Comparison of ENCODE assay signal across 12 cellular contexts in the genomic region with DNA sequence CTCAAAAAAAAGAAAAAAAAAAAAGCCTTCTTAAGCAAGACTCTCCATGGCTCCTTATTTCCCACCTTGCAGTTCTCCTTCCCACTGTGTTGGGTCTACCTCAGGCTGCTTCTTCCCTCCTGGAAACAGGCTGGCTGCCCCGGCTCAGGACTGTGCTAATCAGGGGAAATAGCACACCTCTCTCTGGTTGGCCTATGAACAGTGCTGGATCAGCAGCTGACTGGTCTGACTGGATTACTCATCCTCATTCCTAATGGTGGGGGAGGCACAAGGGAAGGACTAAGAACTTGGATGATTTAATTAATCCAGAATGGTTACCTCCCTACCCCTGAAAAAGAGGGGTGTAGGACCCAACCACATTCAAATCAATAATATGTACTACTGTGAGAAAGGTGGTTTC. TPM values are rescaled to one million over a fixed set of nuclear protein-coding genes. Genes with fewer than 3 reads are reported as not detected.
DNase-seq lines count a peak whose midpoint lies in the region; ATAC-seq and TF ChIP-seq lines count a peak whose summit lies in the region.
"Had no signal": no experiment of that assay in that cellular context is flagged by ENCODE, and none has a peak within 500 bp of the region (broad histone marks: within the 10 kb centered on the region; RNA-seq: fewer than 3 reads in every experiment).

No MANE protein-coding gene starts in this region.

- DNase-seq in H4 (ENCODE audit: low spot score) (peak; percentile 54), fibroblast of mammary gland (ENCODE audit: low read depth) (peak; percentile 81), retinal pigment epithelial cell (ENCODE audit: low read depth) (peak; percentile 80), NCI-H345 (lab: John Stamatoyannopoulos, UW) (no peak)
- DNase-seq: cerebellar nuclear complex; hypothalamus; natural killer cell; stimulated activated naive CD4-positive, alpha-beta T cell had no signal

- H3K4me3 ChIP-seq in fibroblast of mammary gland (ENCODE audit: control insufficient read depth, low read depth, low read length) (no peak overlapping the region), retinal pigment epithelial cell (ENCODE audit: low read length) (no peak overlapping the region)

- TF ChIP-seq CTCF in fibroblast of mammary gland (conservative IDR thresholded peaks at IDR 0.05; ENCODE audit: control insufficient read depth, insufficient read depth, low read depth, low read length) (no peak), retinal pigment epithelial cell (conservative IDR thresholded peaks at IDR 0.05; ENCODE audit: low read depth, low read length) (no peak)

- peak; percentile 48 for ATAC-seq in SK-N-SH treated with all-trans-retinoic acid at 6 μM for 48 hours
- ATAC-seq in HG03521 (IDR thresholded peaks at IDR 0.05; ENCODE audit: unreplicated experiment) = no peak
- ATAC-seq in HG03280 (IDR thresholded peaks at IDR 0.05; ENCODE audit: unreplicated experiment) = no peak
- no peak for ATAC-seq in GM19395 (IDR thresholded peaks at IDR 0.05; ENCODE audit: unreplicated experiment)
- ATAC-seq: natural killer cell had no signal

TF ChIP-seq in SK-N-SH treated with all-trans-retinoic acid at 6 μM for 48 hours, 23 proteins besides CTCF, POLR2A, EP300 and RAD21:
- TF ChIP-seq, protein P1, sequence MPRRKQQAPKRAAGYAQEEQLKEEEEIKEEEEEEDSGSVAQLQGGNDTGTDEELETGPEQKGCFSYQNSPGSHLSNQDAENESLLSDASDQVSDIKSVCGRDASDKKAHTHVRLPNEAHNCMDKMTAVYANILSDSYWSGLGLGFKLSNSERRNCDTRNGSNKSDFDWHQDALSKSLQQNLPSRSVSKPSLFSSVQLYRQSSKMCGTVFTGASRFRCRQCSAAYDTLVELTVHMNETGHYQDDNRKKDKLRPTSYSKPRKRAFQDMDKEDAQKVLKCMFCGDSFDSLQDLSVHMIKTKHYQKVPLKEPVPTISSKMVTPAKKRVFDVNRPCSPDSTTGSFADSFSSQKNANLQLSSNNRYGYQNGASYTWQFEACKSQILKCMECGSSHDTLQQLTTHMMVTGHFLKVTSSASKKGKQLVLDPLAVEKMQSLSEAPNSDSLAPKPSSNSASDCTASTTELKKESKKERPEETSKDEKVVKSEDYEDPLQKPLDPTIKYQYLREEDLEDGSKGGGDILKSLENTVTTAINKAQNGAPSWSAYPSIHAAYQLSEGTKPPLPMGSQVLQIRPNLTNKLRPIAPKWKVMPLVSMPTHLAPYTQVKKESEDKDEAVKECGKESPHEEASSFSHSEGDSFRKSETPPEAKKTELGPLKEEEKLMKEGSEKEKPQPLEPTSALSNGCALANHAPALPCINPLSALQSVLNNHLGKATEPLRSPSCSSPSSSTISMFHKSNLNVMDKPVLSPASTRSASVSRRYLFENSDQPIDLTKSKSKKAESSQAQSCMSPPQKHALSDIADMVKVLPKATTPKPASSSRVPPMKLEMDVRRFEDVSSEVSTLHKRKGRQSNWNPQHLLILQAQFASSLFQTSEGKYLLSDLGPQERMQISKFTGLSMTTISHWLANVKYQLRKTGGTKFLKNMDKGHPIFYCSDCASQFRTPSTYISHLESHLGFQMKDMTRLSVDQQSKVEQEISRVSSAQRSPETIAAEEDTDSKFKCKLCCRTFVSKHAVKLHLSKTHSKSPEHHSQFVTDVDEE (CRISPR knock-in tag; IDR thresholded peaks at IDR 0.05) = no peak
- no peak for TF ChIP-seq ESRRG (CRISPR knock-in tag; IDR thresholded peaks at IDR 0.05)
- no peak for TF ChIP-seq TCF4 (CRISPR knock-in tag; IDR thresholded peaks at IDR 0.05; ENCODE audit: borderline replicate concordance)
- TF ChIP-seq ZFP30 (CRISPR knock-in tag; IDR thresholded peaks at IDR 0.05) = no peak
- TF ChIP-seq, protein P2, sequence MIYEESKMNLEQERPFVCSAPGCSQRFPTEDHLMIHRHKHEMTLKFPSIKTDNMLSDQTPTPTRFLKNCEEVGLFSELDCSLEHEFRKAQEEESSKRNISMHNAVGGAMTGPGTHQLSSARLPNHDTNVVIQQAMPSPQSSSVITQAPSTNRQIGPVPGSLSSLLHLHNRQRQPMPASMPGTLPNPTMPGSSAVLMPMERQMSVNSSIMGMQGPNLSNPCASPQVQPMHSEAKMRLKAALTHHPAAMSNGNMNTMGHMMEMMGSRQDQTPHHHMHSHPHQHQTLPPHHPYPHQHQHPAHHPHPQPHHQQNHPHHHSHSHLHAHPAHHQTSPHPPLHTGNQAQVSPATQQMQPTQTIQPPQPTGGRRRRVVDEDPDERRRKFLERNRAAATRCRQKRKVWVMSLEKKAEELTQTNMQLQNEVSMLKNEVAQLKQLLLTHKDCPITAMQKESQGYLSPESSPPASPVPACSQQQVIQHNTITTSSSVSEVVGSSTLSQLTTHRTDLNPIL (CRISPR knock-in tag; IDR thresholded peaks at IDR 0.05; ENCODE audit: low read depth) = no peak
- no peak for TF ChIP-seq GLIS3 (CRISPR knock-in tag; IDR thresholded peaks at IDR 0.05)
- TF ChIP-seq ZC3H10 (CRISPR knock-in tag; IDR thresholded peaks at IDR 0.05) = no peak
- no peak for TF ChIP-seq BACH2 (CRISPR knock-in tag; IDR thresholded peaks at IDR 0.05; ENCODE audit: borderline replicate concordance)
- TF ChIP-seq TOX (CRISPR knock-in tag; IDR thresholded peaks at IDR 0.05; ENCODE audit: borderline replicate concordance) = no peak
- no peak for TF ChIP-seq ZNF565 (CRISPR knock-in tag; conservative IDR thresholded peaks at IDR 0.05; ENCODE audit: low read depth)
- TF ChIP-seq ARNTL (CRISPR knock-in tag; IDR thresholded peaks at IDR 0.05; ENCODE audit: borderline replicate concordance, low read depth) = no peak
- no peak for TF ChIP-seq OSR1 (CRISPR knock-in tag; IDR thresholded peaks at IDR 0.05)
- TF ChIP-seq, protein P3, sequence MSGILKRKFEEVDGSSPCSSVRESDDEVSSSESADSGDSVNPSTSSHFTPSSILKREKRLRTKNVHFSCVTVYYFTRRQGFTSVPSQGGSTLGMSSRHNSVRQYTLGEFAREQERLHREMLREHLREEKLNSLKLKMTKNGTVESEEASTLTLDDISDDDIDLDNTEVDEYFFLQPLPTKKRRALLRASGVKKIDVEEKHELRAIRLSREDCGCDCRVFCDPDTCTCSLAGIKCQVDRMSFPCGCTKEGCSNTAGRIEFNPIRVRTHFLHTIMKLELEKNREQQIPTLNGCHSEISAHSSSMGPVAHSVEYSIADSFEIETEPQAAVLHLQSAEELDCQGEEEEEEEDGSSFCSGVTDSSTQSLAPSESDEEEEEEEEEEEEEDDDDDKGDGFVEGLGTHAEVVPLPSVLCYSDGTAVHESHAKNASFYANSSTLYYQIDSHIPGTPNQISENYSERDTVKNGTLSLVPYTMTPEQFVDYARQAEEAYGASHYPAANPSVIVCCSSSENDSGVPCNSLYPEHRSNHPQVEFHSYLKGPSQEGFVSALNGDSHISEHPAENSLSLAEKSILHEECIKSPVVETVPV (CRISPR knock-in tag; IDR thresholded peaks at IDR 0.05) = no peak
- no peak for TF ChIP-seq RARB (CRISPR knock-in tag; IDR thresholded peaks at IDR 0.05)

RNA-seq across cellular contexts. Expression of a gene that starts 3.9 kb away (rescaled TPM):
- 409 and 635 TPM in 2 replicates for total RNA-seq in H4 (2014; rRNA removed; shearing (Covaris generic))

RNA-seq across cellular contexts. Expression of a gene that starts 43.0 kb away (rescaled TPM):
- total RNA-seq in H4 (2014; rRNA removed; shearing (Covaris generic)) = 14.7 and 21.9 TPM in 2 replicates
